6 cellular contexts compared by ENCODE assay signal in the genomic region with DNA sequence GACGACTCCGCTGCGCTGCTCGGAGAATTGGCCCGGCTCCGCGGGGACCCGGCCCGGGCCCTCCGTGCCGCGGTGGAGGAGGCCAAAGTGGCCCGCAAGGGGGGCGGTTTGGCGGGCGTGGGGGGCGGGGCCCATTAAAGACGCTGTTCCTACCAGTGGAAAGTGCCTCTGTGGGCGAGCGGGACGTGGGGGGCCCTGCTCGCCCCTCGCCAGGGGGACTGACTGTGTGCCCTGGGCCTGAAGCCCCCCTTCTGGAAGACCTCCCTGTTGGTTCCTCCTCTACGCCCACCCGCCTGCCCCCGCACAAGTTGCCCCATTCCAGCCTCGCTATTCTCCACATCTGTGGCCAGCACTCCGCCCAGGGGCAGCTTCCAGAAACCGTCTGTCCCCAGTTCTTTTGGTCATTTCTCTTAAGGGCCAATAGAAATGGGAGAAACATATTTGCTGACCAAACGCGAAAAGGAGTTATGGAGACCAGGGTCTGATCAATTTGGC. TPM values are rescaled to one million over a fixed set of nuclear protein-coding genes. Genes with fewer than 3 reads are reported as not detected.
DNase-seq lines count a peak whose midpoint lies in the region; ATAC-seq and TF ChIP-seq lines count a peak whose summit lies in the region.

No MANE protein-coding gene starts in this region.

- TF ChIP-seq POLR2A in stomach (IDR thresholded peaks at IDR 0.05): no peak

- intact Hi-C loops in stomach (cut with DNase I; ENCODE audit: low total_unique reads): loop anchor here (5.0 kb wide), 1 partner anchor 40 kb away; the partner anchor contains the start of gene ZBTB4

- no peak for TF ChIP-seq EP300 in stomach (IDR thresholded peaks at IDR 0.05)

- H3K4me3 ChIP-seq in fibroblast of mammary gland (ENCODE audit: control insufficient read depth, low read depth, low read length): peak overlapping the region; percentile 12
- peak overlapping the region; percentile 47 to 62 (median 54) for H3K4me3 ChIP-seq in stomach

- ATAC-seq in HG02642 (IDR thresholded peaks at IDR 0.05; ENCODE audit: poor library complexity, unreplicated experiment): no peak

- peaks cover 34 to 68% (median 63%) of the 10 kb centered on the region in 4 donors for H3K4me1 ChIP-seq in stomach

- TF ChIP-seq CTCF in fibroblast of mammary gland (conservative IDR thresholded peaks at IDR 0.05; ENCODE audit: control insufficient read depth, insufficient read depth, low read depth, low read length) (no peak), stomach (IDR thresholded peaks at IDR 0.05) (no peak)

- H3K36me3 ChIP-seq in stomach: no peaks in the 10 kb centered on the region

- peak overlapping the region; percentile 88 for H3K4me3 Mint-ChIP-seq in T-helper 1 cell treated with Interleukin-12 subunit alpha and Interleukin-12 subunit beta and Interleukin-4 antibody, amounts not matched to agents 30 μg/mL and 1 μg/mL, for 36 hours

- peaks cover 10% of the 10 kb centered on the region for H3K27me3 Mint-ChIP-seq in T-helper 1 cell treated with Interleukin-12 subunit alpha and Interleukin-12 subunit beta and Interleukin-4 antibody, amounts not matched to agents 30 μg/mL and 1 μg/mL, for 36 hours (ENCODE audit: low read depth)

- peaks cover 11 to 88% (median 40%) of the 10 kb centered on the region in 3 donors for H3K27me3 ChIP-seq in stomach

- 30 to 68% (median 36%) methylated on average over 11 to 31 of the region's 31 CpGs for WGBS in stomach, 5 donors

- H3K27ac ChIP-seq in stomach: peak overlapping the region; percentile 79 to 90 (median 84)

- H3K36me3 Mint-ChIP-seq in T-helper 1 cell treated with Interleukin-12 subunit alpha and Interleukin-12 subunit beta and Interleukin-4 antibody, amounts not matched to agents 30 μg/mL and 1 μg/mL, for 36 hours (ENCODE audit: low read depth): peaks cover 9% of the 10 kb centered on the region

- H3K9me3 Mint-ChIP-seq in T-helper 1 cell treated with Interleukin-12 subunit alpha and Interleukin-12 subunit beta and Interleukin-4 antibody, amounts not matched to agents 30 μg/mL and 1 μg/mL, for 36 hours: no peaks in the 10 kb centered on the region

- H3K27ac Mint-ChIP-seq in T-helper 1 cell treated with Interleukin-12 subunit alpha and Interleukin-12 subunit beta and Interleukin-4 antibody, amounts not matched to agents 30 μg/mL and 1 μg/mL, for 36 hours: peak overlapping the region; percentile 93

- no peaks in the 10 kb centered on the region for H3K9me3 ChIP-seq in stomach

- DNase-seq in T-helper 1 cell: no peak
- no peak for DNase-seq in fibroblast of mammary gland (ENCODE audit: low read depth)
- no peak for DNase-seq in stomach
- DNase-seq in T-helper 9 cell: no peak

- peaks cover 37% of the 10 kb centered on the region for H3K4me1 Mint-ChIP-seq in T-helper 1 cell treated with Interleukin-12 subunit alpha and Interleukin-12 subunit beta and Interleukin-4 antibody, amounts not matched to agents 30 μg/mL and 1 μg/mL, for 36 hours (ENCODE audit: low read depth)

RNA-seq across cellular contexts. Expression of gene FGF11, which starts 1.9 kb away (rescaled TPM):
- 10 to 100 TPM in 1 of 5 donors, under 1 TPM in 1, not detected in 3; 0.37 to 15.6 TPM for total RNA-seq in stomach
- polyA plus RNA-seq in stomach: 1 to 10 TPM in 1 of 3 donors, under 1 TPM in 1, not detected in 1; 0.50 to 2.9 TPM

RNA-seq across cellular contexts. Expression of gene TMEM102, which starts 2.2 kb away (rescaled TPM):
- total RNA-seq in stomach: 10 to 100 TPM in 2 of 5 donors, 1 to 10 TPM in 2, not detected in 1; 1.3 to 48.4 (median 9.0) TPM
- polyA plus RNA-seq in stomach: 1 to 10 TPM; 4.5 to 7.9 (median 6.4) TPM

RNA-seq across cellular contexts. Expression of gene CHRNB1, which starts 7.4 kb away (rescaled TPM):
- 1 to 10 TPM in 3 of 5 donors, not detected in 2; 1.8 to 6.4 (median 4.2) TPM for total RNA-seq in stomach
- 10 to 100 TPM in 2 of 3 donors, 1 to 10 TPM in 1; 9.2 to 12.0 (median 10.7) TPM for polyA plus RNA-seq in stomach

RNA-seq across cellular contexts. Expression of gene SPEM3, which starts 8.8 kb away (rescaled TPM):
- total RNA-seq in stomach: not detected
- polyA plus RNA-seq in stomach: not detected

RNA-seq across cellular contexts. Expression of gene SPEM2, which starts 12.0 kb away (rescaled TPM):
- total RNA-seq in stomach: not detected
- polyA plus RNA-seq in stomach: not detected
